26 cellular contexts compared by ENCODE assay signal in genomic region chr6:118335325-118335724, GRCh38.
DNase-seq lines count a peak whose midpoint lies in the region; TF ChIP-seq lines count a peak whose summit lies in the region.
"Had no signal": no experiment of that assay in that cellular context is flagged by ENCODE, and none has a peak within 500 bp of the region (broad histone marks: within the 10 kb centered on the region; RNA-seq: fewer than 3 reads in every experiment).

No MANE protein-coding gene starts in this region.

- H3K4me3 ChIP-seq in skeletal muscle tissue (ENCODE audit: low read length in 3 of 3) (no peak overlapping the region), neural progenitor cell (no peak overlapping the region)
- H3K4me3 ChIP-seq: A549, hepatocyte, PC-9 had no signal

- no peak overlapping the region for H3K4me3 Mint-ChIP-seq in activated naive CD4-positive, alpha-beta T cell treated with anti-CD3 and anti-CD28 coated beads, Interleukin-2, amount 10 ng/mL, durations not matched to agents 7 days and 5 days
- H3K4me3 Mint-ChIP-seq in neural progenitor cell, result no peak overlapping the region
- H3K4me3 Mint-ChIP-seq: activated CD4-positive, alpha-beta memory T cell treated with anti-CD3 and anti-CD28 coated beads, Interleukin-2, amount 10 ng/mL, durations not matched to agents 7 days and 5 days; activated naive CD8-positive, alpha-beta T cell treated with anti-CD3 and anti-CD28 coated beads, Interleukin-2, amount 50 U/mL, for 24 hours; CD8-positive, alpha-beta T cell; memory B cell; T-cell had no signal

- H3K27me3 ChIP-seq in skeletal muscle tissue (ENCODE audit: control insufficient read depth in 3 of 3, insufficient read depth in 3 of 3, low read length in 3 of 3) (no peaks in the 10 kb centered on the region), neural progenitor cell (no peaks in the 10 kb centered on the region)
- H3K27me3 ChIP-seq: brain microvascular endothelial cell, hepatocyte had no signal

- CTCF ChIA-PET in activated naive CD4-positive, alpha-beta T cell treated with anti-CD3 and anti-CD28 coated beads, Interleukin-2, amount 10 ng/mL, durations not matched to agents 7 days and 5 days (lab: Charles Lee), result no interaction called here

- no peaks in the 10 kb centered on the region for H3K4me1 Mint-ChIP-seq in activated naive CD4-positive, alpha-beta T cell treated with anti-CD3 and anti-CD28 coated beads, Interleukin-2, amount 10 ng/mL, durations not matched to agents 7 days and 5 days
- H3K4me1 Mint-ChIP-seq in neural progenitor cell, result no peaks in the 10 kb centered on the region
- H3K4me1 Mint-ChIP-seq: activated CD4-positive, alpha-beta memory T cell treated with anti-CD3 and anti-CD28 coated beads, Interleukin-2, amount 10 ng/mL, durations not matched to agents 7 days and 5 days; activated naive CD8-positive, alpha-beta T cell treated with anti-CD3 and anti-CD28 coated beads, Interleukin-2, amount 50 U/mL, for 24 hours; memory B cell; naive B cell; T-cell had no signal

- no peaks in the 10 kb centered on the region for H3K9me3 Mint-ChIP-seq in activated naive CD4-positive, alpha-beta T cell treated with anti-CD3 and anti-CD28 coated beads, Interleukin-2, amount 10 ng/mL, durations not matched to agents 7 days and 5 days
- peaks cover 7% of the 10 kb centered on the region for H3K9me3 Mint-ChIP-seq in neural progenitor cell
- H3K9me3 Mint-ChIP-seq: activated CD4-positive, alpha-beta memory T cell treated with anti-CD3 and anti-CD28 coated beads, Interleukin-2, amount 10 ng/mL, durations not matched to agents 7 days and 5 days had no signal

- no peaks in the 10 kb centered on the region for H3K79me2 ChIP-seq in neural progenitor cell (ENCODE audit: low read depth)
- H3K79me2 ChIP-seq: hepatocyte had no signal

- H4K20me1 ChIP-seq in neural progenitor cell (ENCODE audit: low read depth), result no peaks in the 10 kb centered on the region

- no peaks in the 10 kb centered on the region for H3F3A ChIP-seq in neural progenitor cell (ENCODE audit: low read depth)

- H3K9me3 ChIP-seq in skeletal muscle tissue (ENCODE audit: control insufficient read depth in 3 of 3, low read length in 3 of 3) (no peaks in the 10 kb centered on the region), neural progenitor cell (ENCODE audit: low read depth) (no peaks in the 10 kb centered on the region)
- H3K9me3 ChIP-seq: A549 had no signal

- H3K4me2 ChIP-seq in neural progenitor cell, result no peak overlapping the region
- H3K4me2 ChIP-seq: A549, hepatocyte, PC-9 had no signal

- H3K27me3 Mint-ChIP-seq in activated naive CD4-positive, alpha-beta T cell treated with anti-CD3 and anti-CD28 coated beads, Interleukin-2, amount 10 ng/mL, durations not matched to agents 7 days and 5 days, result no peaks in the 10 kb centered on the region
- H3K27me3 Mint-ChIP-seq in neural progenitor cell (ENCODE audit: insufficient read depth, low read depth), result no peaks in the 10 kb centered on the region
- H3K27me3 Mint-ChIP-seq: activated naive CD8-positive, alpha-beta T cell treated with anti-CD3 and anti-CD28 coated beads, Interleukin-2, amount 50 U/mL, for 24 hours; memory B cell had no signal

- H3K36me3 Mint-ChIP-seq in activated naive CD4-positive, alpha-beta T cell treated with anti-CD3 and anti-CD28 coated beads, Interleukin-2, amount 10 ng/mL, durations not matched to agents 7 days and 5 days, result no peaks in the 10 kb centered on the region
- no peaks in the 10 kb centered on the region for H3K36me3 Mint-ChIP-seq in neural progenitor cell
- H3K36me3 Mint-ChIP-seq: CD8-positive, alpha-beta T cell; naive B cell; T-cell had no signal

- peak overlapping the region; percentile 92 for H3K27ac ChIP-seq in skeletal muscle tissue (ENCODE audit: low read depth, low read length)
- H3K27ac ChIP-seq in neural progenitor cell, result no peak overlapping the region
- H3K27ac ChIP-seq: A549, brain microvascular endothelial cell, hepatocyte, PC-9 had no signal

- DNase-seq in NCI-H2171 treated with DMSO at 0.1 percent for 48 hours (lab: John Stamatoyannopoulos, UW) (peak; percentile 15), NCI-H2171 (lab: John Stamatoyannopoulos, UW) (no peak), NCI-H2029 treated with DMSO at 0.1 percent for 48 hours (lab: John Stamatoyannopoulos, UW) (peak; percentile 90), SHP77 (lab: John Stamatoyannopoulos, UW) (peak; percentile 6 to 42), neural progenitor cell (ENCODE audit: low spot score) (no peak)
- DNase-seq in activated naive CD4-positive, alpha-beta T cell treated with anti-CD3 and anti-CD28 coated beads, Interleukin-2, amount 10 ng/mL, durations not matched to agents 7 days and 5 days, result no peak
- no peak for DNase-seq in stimulated activated naive CD4-positive, alpha-beta T cell treated with Interleukin-2 at 50 U/mL for 16 hours (lab: John Stamatoyannopoulos, UW)
- DNase-seq: activated CD4-positive, alpha-beta memory T cell treated with anti-CD3 and anti-CD28 coated beads, Interleukin-2, amount 10 ng/mL, durations not matched to agents 7 days and 5 days; activated gamma-delta T cell; activated naive CD8-positive, alpha-beta T cell treated with anti-CD3 and anti-CD28 coated beads, Interleukin-2, amount 50 U/mL, for 24 hours; activated T-cell treated with anti-CD3 and anti-CD28 coated beads for 4 hours; brain microvascular endothelial cell; CD8-positive, alpha-beta T cell; effector CD4-positive, alpha-beta T cell; KG1; left colon; naive B cell; NK-92 treated with Interleukin-12 subunit alpha and Interleukin-12 subunit beta, amount 100 ng/mL, for 24 hours; occipital lobe; PC-9; small intestine; T-cell had no signal

- H3K4me1 ChIP-seq in skeletal muscle tissue (ENCODE audit: control insufficient read depth in 3 of 3, insufficient read depth in 3 of 3, low read length in 3 of 3) (peaks cover 13 to 18% (median 17%) of the 10 kb centered on the region in 3 donors), neural progenitor cell (no peaks in the 10 kb centered on the region)
- H3K4me1 ChIP-seq: A549 had no signal

- no peak for TF ChIP-seq CTCF in neural progenitor cell (IDR thresholded peaks at IDR 0.05)

- no peak overlapping the region for H3K27ac Mint-ChIP-seq in activated naive CD4-positive, alpha-beta T cell treated with anti-CD3 and anti-CD28 coated beads, Interleukin-2, amount 10 ng/mL, durations not matched to agents 7 days and 5 days
- no peak overlapping the region for H3K27ac Mint-ChIP-seq in neural progenitor cell
- H3K27ac Mint-ChIP-seq: activated CD4-positive, alpha-beta memory T cell treated with anti-CD3 and anti-CD28 coated beads, Interleukin-2, amount 10 ng/mL, durations not matched to agents 7 days and 5 days; activated naive CD8-positive, alpha-beta T cell treated with anti-CD3 and anti-CD28 coated beads, Interleukin-2, amount 50 U/mL, for 24 hours; CD8-positive, alpha-beta T cell; memory B cell; naive B cell; T-cell had no signal

- H2AFZ ChIP-seq in neural progenitor cell (replicated peaks), result no peak overlapping the region
- H2AFZ ChIP-seq: hepatocyte, PC-9 had no signal

- H3K9ac ChIP-seq in skeletal muscle tissue (ENCODE audit: low read depth in 1 of 3, low read length in 3 of 3), result peak overlapping the region in 1 of 3 donors; percentile 47
- no peak overlapping the region for H3K9ac ChIP-seq in neural progenitor cell

- no peaks in the 10 kb centered on the region for H3K36me3 ChIP-seq in skeletal muscle tissue (ENCODE audit: control insufficient read depth in 3 of 3, insufficient read depth in 3 of 3, low read length in 3 of 3)
- H3K36me3 ChIP-seq in neural progenitor cell, result no peaks in the 10 kb centered on the region
- H3K36me3 ChIP-seq: brain microvascular endothelial cell had no signal

Comparison
In these comparisons a context has a peak if more than half of its experiments do, and no peak if none do; other contexts are left out.
1. DNase-seq: peak in NCI-H2171 treated with DMSO at 0.1 percent for 48 hours (single experiment), NCI-H2029 treated with DMSO at 0.1 percent for 48 hours (single experiment) and SHP77 (2 of 2); none in NCI-H2171 (single experiment), activated naive CD4-positive, alpha-beta T cell treated with anti-CD3 and anti-CD28 coated beads, Interleukin-2, amount 10 ng/mL, durations not matched to agents 7 days and 5 days (single experiment), neural progenitor cell (single experiment) and stimulated activated naive CD4-positive, alpha-beta T cell treated with Interleukin-2 at 50 U/mL for 16 hours (single experiment).